In the genomic region with DNA sequence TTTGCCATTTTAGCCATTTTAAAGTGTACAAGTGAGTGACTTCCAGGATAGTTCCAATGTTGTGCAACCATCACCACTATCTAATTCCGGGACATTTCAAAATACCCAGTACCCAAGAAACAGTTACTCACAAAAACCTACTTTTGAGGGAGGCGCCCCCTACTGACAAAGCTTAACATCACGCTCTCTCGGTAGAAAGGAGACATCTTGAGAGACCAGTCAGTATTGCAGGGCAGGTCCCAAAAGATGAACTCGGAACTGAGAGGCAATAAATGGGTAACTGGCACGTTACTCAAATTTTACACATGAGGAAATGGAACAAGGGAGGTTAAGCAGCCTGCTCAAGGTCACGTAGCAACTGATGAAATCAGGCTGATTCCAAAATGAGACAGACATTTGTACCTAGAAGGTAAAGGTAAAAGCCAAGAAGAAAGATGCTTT, we compare ENCODE assay signal across 1 cellular context.
TF ChIP-seq lines count a peak whose summit lies in the region.

No MANE protein-coding gene starts in this region.

TF ChIP-seq in GM12878, 131 proteins besides CTCF, POLR2A, EP300 and RAD21 (continued from another document):
- TF ChIP-seq, protein P1, sequence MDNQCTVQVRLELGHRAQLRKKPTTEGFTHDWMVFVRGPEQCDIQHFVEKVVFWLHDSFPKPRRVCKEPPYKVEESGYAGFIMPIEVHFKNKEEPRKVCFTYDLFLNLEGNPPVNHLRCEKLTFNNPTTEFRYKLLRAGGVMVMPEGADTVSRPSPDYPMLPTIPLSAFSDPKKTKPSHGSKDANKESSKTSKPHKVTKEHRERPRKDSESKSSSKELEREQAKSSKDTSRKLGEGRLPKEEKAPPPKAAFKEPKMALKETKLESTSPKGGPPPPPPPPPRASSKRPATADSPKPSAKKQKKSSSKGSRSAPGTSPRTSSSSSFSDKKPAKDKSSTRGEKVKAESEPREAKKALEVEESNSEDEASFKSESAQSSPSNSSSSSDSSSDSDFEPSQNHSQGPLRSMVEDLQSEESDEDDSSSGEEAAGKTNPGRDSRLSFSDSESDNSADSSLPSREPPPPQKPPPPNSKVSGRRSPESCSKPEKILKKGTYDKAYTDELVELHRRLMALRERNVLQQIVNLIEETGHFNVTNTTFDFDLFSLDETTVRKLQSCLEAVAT (IDR thresholded peaks at IDR 0.05): 0 out of 2 replicates have a peak, but pooled peaks have one; percentile 18
- TF ChIP-seq SPI1 (IDR thresholded peaks at IDR 0.05; ENCODE audit: borderline replicate concordance, insufficient read depth, low read depth, low read length) (peak; percentile 28; the same call in 1 of the 2 replicates), NR2F1 (conservative IDR thresholded peaks at IDR 0.05) (peak; percentile 48; the same call in 1 of the 2 replicates), ESRRA (IDR thresholded peaks at IDR 0.05; ENCODE audit: low read length) (0 out of 2 replicates have a peak, but pooled peaks have one; percentile 39), BMI1 (IDR thresholded peaks at IDR 0.05; ENCODE audit: borderline replicate concordance) (no peak), IRF4 (IDR thresholded peaks at IDR 0.05; ENCODE audit: low read depth, low read length) (0 out of 2 replicates have a peak, but pooled peaks have one; percentile 8), SMARCA5 (IDR thresholded peaks at IDR 0.05) (peak; percentile 61; the same call in 1 of the 2 replicates), FOXM1 (IDR thresholded peaks at IDR 0.05; ENCODE audit: low read depth, low read length) (peak; percentile 43; the same call in 1 of the 2 replicates), ZNF274 (IDR thresholded peaks at IDR 0.05; ENCODE audit: insufficient read depth, insufficient read length) (no peak), TAF1 (IDR thresholded peaks at IDR 0.05; ENCODE audit: borderline replicate concordance, low read depth, low read length) (no peak)
- TF ChIP-seq, protein P2, sequence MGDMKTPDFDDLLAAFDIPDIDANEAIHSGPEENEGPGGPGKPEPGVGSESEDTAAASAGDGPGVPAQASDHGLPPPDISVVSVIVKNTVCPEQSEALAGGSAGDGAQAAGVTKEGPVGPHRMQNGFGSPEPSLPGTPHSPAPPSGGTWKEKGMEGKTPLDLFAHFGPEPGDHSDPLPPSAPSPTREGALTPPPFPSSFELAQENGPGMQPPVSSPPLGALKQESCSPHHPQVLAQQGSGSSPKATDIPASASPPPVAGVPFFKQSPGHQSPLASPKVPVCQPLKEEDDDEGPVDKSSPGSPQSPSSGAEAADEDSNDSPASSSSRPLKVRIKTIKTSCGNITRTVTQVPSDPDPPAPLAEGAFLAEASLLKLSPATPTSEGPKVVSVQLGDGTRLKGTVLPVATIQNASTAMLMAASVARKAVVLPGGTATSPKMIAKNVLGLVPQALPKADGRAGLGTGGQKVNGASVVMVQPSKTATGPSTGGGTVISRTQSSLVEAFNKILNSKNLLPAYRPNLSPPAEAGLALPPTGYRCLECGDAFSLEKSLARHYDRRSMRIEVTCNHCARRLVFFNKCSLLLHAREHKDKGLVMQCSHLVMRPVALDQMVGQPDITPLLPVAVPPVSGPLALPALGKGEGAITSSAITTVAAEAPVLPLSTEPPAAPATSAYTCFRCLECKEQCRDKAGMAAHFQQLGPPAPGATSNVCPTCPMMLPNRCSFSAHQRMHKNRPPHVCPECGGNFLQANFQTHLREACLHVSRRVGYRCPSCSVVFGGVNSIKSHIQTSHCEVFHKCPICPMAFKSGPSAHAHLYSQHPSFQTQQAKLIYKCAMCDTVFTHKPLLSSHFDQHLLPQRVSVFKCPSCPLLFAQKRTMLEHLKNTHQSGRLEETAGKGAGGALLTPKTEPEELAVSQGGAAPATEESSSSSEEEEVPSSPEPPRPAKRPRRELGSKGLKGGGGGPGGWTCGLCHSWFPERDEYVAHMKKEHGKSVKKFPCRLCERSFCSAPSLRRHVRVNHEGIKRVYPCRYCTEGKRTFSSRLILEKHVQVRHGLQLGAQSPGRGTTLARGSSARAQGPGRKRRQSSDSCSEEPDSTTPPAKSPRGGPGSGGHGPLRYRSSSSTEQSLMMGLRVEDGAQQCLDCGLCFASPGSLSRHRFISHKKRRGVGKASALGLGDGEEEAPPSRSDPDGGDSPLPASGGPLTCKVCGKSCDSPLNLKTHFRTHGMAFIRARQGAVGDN (IDR thresholded peaks at IDR 0.05): peak; percentile 40; the same call in 1 of the 2 replicates
- TF ChIP-seq, protein P3, sequence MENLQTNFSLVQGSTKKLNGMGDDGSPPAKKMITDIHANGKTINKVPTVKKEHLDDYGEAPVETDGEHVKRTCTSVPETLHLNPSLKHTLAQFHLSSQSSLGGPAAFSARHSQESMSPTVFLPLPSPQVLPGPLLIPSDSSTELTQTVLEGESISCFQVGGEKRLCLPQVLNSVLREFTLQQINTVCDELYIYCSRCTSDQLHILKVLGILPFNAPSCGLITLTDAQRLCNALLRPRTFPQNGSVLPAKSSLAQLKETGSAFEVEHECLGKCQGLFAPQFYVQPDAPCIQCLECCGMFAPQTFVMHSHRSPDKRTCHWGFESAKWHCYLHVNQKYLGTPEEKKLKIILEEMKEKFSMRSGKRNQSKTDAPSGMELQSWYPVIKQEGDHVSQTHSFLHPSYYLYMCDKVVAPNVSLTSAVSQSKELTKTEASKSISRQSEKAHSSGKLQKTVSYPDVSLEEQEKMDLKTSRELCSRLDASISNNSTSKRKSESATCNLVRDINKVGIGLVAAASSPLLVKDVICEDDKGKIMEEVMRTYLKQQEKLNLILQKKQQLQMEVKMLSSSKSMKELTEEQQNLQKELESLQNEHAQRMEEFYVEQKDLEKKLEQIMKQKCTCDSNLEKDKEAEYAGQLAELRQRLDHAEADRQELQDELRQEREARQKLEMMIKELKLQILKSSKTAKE (IDR thresholded peaks at IDR 0.05; ENCODE audit: low read depth, poor library complexity, severe bottlenecking): peak; percentile 29
- TF ChIP-seq, protein P4, sequence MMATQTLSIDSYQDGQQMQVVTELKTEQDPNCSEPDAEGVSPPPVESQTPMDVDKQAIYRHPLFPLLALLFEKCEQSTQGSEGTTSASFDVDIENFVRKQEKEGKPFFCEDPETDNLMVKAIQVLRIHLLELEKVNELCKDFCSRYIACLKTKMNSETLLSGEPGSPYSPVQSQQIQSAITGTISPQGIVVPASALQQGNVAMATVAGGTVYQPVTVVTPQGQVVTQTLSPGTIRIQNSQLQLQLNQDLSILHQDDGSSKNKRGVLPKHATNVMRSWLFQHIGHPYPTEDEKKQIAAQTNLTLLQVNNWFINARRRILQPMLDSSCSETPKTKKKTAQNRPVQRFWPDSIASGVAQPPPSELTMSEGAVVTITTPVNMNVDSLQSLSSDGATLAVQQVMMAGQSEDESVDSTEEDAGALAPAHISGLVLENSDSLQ (IDR thresholded peaks at IDR 0.05): peak; percentile 76
- TF ChIP-seq, protein P5, sequence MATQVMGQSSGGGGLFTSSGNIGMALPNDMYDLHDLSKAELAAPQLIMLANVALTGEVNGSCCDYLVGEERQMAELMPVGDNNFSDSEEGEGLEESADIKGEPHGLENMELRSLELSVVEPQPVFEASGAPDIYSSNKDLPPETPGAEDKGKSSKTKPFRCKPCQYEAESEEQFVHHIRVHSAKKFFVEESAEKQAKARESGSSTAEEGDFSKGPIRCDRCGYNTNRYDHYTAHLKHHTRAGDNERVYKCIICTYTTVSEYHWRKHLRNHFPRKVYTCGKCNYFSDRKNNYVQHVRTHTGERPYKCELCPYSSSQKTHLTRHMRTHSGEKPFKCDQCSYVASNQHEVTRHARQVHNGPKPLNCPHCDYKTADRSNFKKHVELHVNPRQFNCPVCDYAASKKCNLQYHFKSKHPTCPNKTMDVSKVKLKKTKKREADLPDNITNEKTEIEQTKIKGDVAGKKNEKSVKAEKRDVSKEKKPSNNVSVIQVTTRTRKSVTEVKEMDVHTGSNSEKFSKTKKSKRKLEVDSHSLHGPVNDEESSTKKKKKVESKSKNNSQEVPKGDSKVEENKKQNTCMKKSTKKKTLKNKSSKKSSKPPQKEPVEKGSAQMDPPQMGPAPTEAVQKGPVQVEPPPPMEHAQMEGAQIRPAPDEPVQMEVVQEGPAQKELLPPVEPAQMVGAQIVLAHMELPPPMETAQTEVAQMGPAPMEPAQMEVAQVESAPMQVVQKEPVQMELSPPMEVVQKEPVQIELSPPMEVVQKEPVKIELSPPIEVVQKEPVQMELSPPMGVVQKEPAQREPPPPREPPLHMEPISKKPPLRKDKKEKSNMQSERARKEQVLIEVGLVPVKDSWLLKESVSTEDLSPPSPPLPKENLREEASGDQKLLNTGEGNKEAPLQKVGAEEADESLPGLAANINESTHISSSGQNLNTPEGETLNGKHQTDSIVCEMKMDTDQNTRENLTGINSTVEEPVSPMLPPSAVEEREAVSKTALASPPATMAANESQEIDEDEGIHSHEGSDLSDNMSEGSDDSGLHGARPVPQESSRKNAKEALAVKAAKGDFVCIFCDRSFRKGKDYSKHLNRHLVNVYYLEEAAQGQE (IDR thresholded peaks at IDR 0.05; ENCODE audit: low read depth, low read length): no peak
TF ChIP-seq in GM12878: peak in this region for 14.
